In the genomic region with DNA sequence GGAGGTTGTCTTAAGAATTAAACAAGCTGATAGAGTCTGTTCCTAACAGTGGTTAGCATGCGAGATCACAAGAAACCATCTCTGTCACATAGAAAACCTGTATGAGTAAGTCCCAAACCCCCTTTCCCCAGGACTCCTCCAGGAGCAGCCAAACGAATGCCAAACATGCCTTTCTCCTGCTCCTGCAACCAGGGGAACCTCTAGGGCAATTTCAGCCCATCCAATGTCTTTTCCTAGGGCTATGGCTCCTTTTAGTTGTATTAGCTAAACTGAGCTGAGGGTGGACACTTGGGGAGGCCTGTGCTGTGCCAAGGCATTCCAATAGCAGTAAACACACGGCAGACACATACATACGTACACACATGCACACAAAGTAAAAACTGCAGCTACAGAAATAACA, we compare ENCODE assay signal across 14 cellular contexts. TPM values are rescaled to one million over a fixed set of nuclear protein-coding genes. Genes with fewer than 3 reads are reported as not detected.
DNase-seq lines count a peak whose midpoint lies in the region; ATAC-seq and FAIRE-seq lines count a peak whose summit lies in the region.
"Had no signal": no experiment of that assay in that cellular context is flagged by ENCODE, and none has a peak within 500 bp of the region (broad histone marks: within the 10 kb centered on the region; RNA-seq: fewer than 3 reads in every experiment).

No MANE protein-coding gene starts in this region.

- H2AFZ ChIP-seq in ACC112 (ENCODE audit: low read length, unreplicated experiment) (peak overlapping the region; percentile 15), GM23248 (no peak overlapping the region)

- H4K8ac ChIP-seq in mesendoderm (ENCODE audit: low read depth, low read length), result no peak overlapping the region

- FAIRE-seq in GM19239 (lab: Jason Lieb, UNC), result no peak

- no peak overlapping the region for H4K5ac ChIP-seq in mesendoderm (ENCODE audit: low read length)

- ATAC-seq in GM19035 (IDR thresholded peaks at IDR 0.05; ENCODE audit: unreplicated experiment), result no peak

- H3K4me3 Mint-ChIP-seq in activated naive CD8-positive, alpha-beta T cell treated with anti-CD3 and anti-CD28 coated beads for 36 hours, result no peak overlapping the region
- H3K4me3 Mint-ChIP-seq: activated T-cell treated with anti-CD3 and anti-CD28 coated beads, Interleukin-2, amount 50 U/mL, for 4 hours; immature natural killer cell had no signal

- no peak overlapping the region for H3K18ac ChIP-seq in mesendoderm (ENCODE audit: low read length)

- H3K9me2 ChIP-seq in GM23248 (ENCODE audit: insufficient read depth), result no peaks in the 10 kb centered on the region

- 92 to 98% methylated on average over 4 of the region's 4 CpGs for WGBS in GM23248 (ENCODE audit: low coverage in 1 of 2, low lambda C conversion rate in 2 of 2, missing lambda C conversion rate in 2 of 2), 2 experiments
- no CpG with 5 or more reads among the region's 4 CpGs for WGBS in mesendoderm (ENCODE audit: extremely low coverage, insufficient coverage, low lambda C conversion rate)

- H4K20me1 ChIP-seq in GM23248 (ENCODE audit: insufficient read depth), result no peaks in the 10 kb centered on the region

- no peaks in the 10 kb centered on the region for H3K79me2 ChIP-seq in ACC112 (ENCODE audit: control insufficient read depth, insufficient read depth, low read length, unreplicated experiment)
- H3K79me2 ChIP-seq in GM23248 (ENCODE audit: insufficient read depth), result no peaks in the 10 kb centered on the region
- no peaks in the 10 kb centered on the region for H3K79me2 ChIP-seq in mesendoderm (ENCODE audit: control insufficient read depth, insufficient read depth, low read length)

- H2BK120ac ChIP-seq in mesendoderm (ENCODE audit: low read depth, low read length), result no peak overlapping the region

- peaks cover 13% of the 10 kb centered on the region for H3K27me3 Mint-ChIP-seq in activated naive CD8-positive, alpha-beta T cell treated with anti-CD3 and anti-CD28 coated beads for 36 hours

- H3K9me3 Mint-ChIP-seq in activated naive CD8-positive, alpha-beta T cell treated with anti-CD3 and anti-CD28 coated beads for 36 hours, result no peaks in the 10 kb centered on the region
- H3K9me3 Mint-ChIP-seq: activated T-cell treated with anti-CD3 and anti-CD28 coated beads, Interleukin-2, amount 50 U/mL, for 4 hours; immature natural killer cell had no signal

- in situ Hi-C loops in GM23248 (cut with MboI), result no loop called here

- no peaks in the 10 kb centered on the region for H3K79me1 ChIP-seq in mesendoderm (ENCODE audit: low read length)

- no peak overlapping the region for H2BK5ac ChIP-seq in mesendoderm (ENCODE audit: low read length)

- H3K9ac ChIP-seq in GM23248 (no peak overlapping the region), mesendoderm (ENCODE audit: low read length) (no peak overlapping the region)

- H3K27ac ChIP-seq in ACC112 (ENCODE audit: low read depth, low read length) (peak overlapping the region; percentile 96), GM23248 (no peak overlapping the region), mesendoderm (ENCODE audit: low read depth, low read length) (no peak overlapping the region)

- H3K4me1 ChIP-seq in ACC112 (ENCODE audit: control insufficient read depth, insufficient read depth, low read length, unreplicated experiment) (peaks cover 49% of the 10 kb centered on the region), GM23248 (ENCODE audit: insufficient read depth) (peaks cover 31% of the 10 kb centered on the region), mesendoderm (ENCODE audit: control insufficient read depth, low read depth, low read length) (peaks cover 4% of the 10 kb centered on the region)

- DNase-seq in GM23248, result peak; percentile 23
- DNase-seq in activated naive CD8-positive, alpha-beta T cell treated with anti-CD3 and anti-CD28 coated beads for 36 hours, result no peak
- DNase-seq in mesendoderm, result peak; percentile 75
- DNase-seq in GM19239 (ENCODE audit: insufficient read length, low spot score), result no peak
- DNase-seq in cerebellar cortex (ENCODE audit: low spot score), result no peak
- DNase-seq in midbrain (lab: John Stamatoyannopoulos, UW), result no peak
- DNase-seq: activated T-cell treated with anti-CD3 and anti-CD28 coated beads, Interleukin-2, amount 50 U/mL, for 4 hours; immature natural killer cell; NCI-H1105; SW 1271 had no signal

- no peaks in the 10 kb centered on the region for H3K27me3 ChIP-seq in ACC112 (ENCODE audit: insufficient read depth, low read length)
- no peaks in the 10 kb centered on the region for H3K27me3 ChIP-seq in GM23248 (replicated peaks; ENCODE audit: insufficient read depth)
- H3K27me3 ChIP-seq in mesendoderm (ENCODE audit: insufficient read depth, low read length, poor library complexity), result no peaks in the 10 kb centered on the region
- H3K27me3 ChIP-seq: foreskin keratinocyte had no signal

- H3K36me3 ChIP-seq in ACC112 (ENCODE audit: insufficient read depth, low read length) (no peaks in the 10 kb centered on the region), GM23248 (ENCODE audit: low read depth) (no peaks in the 10 kb centered on the region), mesendoderm (ENCODE audit: control insufficient read depth, insufficient read depth, low read length) (no peaks in the 10 kb centered on the region)

- peak overlapping the region; percentile 35 for H3K27ac Mint-ChIP-seq in activated naive CD8-positive, alpha-beta T cell treated with anti-CD3 and anti-CD28 coated beads for 36 hours
- H3K27ac Mint-ChIP-seq: immature natural killer cell had no signal

- no peak overlapping the region for H2AK5ac ChIP-seq in mesendoderm (ENCODE audit: low read length)

- peaks cover 54% of the 10 kb centered on the region for H3K4me1 Mint-ChIP-seq in activated naive CD8-positive, alpha-beta T cell treated with anti-CD3 and anti-CD28 coated beads for 36 hours
- H3K4me1 Mint-ChIP-seq: immature natural killer cell had no signal

- no peak overlapping the region for H3K23ac ChIP-seq in mesendoderm (ENCODE audit: low read length)

- peaks cover 23% of the 10 kb centered on the region for H3F3A ChIP-seq in GM23248 (ENCODE audit: insufficient read depth)

- no peaks in the 10 kb centered on the region for H3K9me3 ChIP-seq in GM23248 (ENCODE audit: low read depth)
- H3K9me3 ChIP-seq: mucosa of descending colon had no signal

- no peak overlapping the region for H3K4ac ChIP-seq in mesendoderm (ENCODE audit: low read depth, low read length)

- H3K36me3 Mint-ChIP-seq in activated naive CD8-positive, alpha-beta T cell treated with anti-CD3 and anti-CD28 coated beads for 36 hours, result no peaks in the 10 kb centered on the region
- H3K36me3 Mint-ChIP-seq: immature natural killer cell had no signal

- H3K4me3 ChIP-seq in ACC112 (ENCODE audit: low read depth, low read length), result no peak overlapping the region
- H3K4me3 ChIP-seq in GM23248, result no peak overlapping the region
- H3K4me3 ChIP-seq in mesendoderm (ENCODE audit: low read length), result no peak overlapping the region
- H3K4me3 ChIP-seq: mucosa of descending colon had no signal

- H2BK15ac ChIP-seq in mesendoderm (replicated peaks; ENCODE audit: low read depth), result no peak overlapping the region

- H3K56ac ChIP-seq in mesendoderm (ENCODE audit: low read length), result no peak overlapping the region

- H3K4me2 ChIP-seq in GM23248 (ENCODE audit: unreplicated experiment) (peak overlapping the region; percentile 39), mesendoderm (ENCODE audit: low read length) (no peak overlapping the region)

RNA-seq across cellular contexts. Expression of gene TIMP4, which starts 36.5 kb away (rescaled TPM):
- total RNA-seq in GM23248 (2014; rRNA removed; shearing (Covaris generic)), result 0.54 TPM in 1 of 2 replicates, not detected in the other
- polyA plus RNA-seq in GM23248 (2016; fragmentation: Nextera tagmentation; extraction: Ambion mirVana), result 0.27 TPM in 1 of 2 replicates, not detected in the other
- total RNA-seq in activated naive CD8-positive, alpha-beta T cell treated with anti-CD3 and anti-CD28 coated beads for 36 hours, result not detected
- 10.4 TPM for polyA plus RNA-seq in mesendoderm (2013, experiment 1 of 2)
- polyA plus RNA-seq in mesendoderm (2013, experiment 2 of 2), result 9.5 TPM
- total RNA-seq: foreskin keratinocyte had no signal
- polyA plus RNA-seq: immature natural killer cell had no signal

Comparison
In these comparisons a context has a peak if more than half of its experiments do, and no peak if none do; other contexts are left out.
1. DNase-seq: peak in GM23248 (single experiment) and mesendoderm (single experiment); none in activated naive CD8-positive, alpha-beta T cell treated with anti-CD3 and anti-CD28 coated beads for 36 hours (single experiment), GM19239 (single experiment), cerebellar cortex (single experiment) and midbrain (single experiment).